In the genomic region with DNA sequence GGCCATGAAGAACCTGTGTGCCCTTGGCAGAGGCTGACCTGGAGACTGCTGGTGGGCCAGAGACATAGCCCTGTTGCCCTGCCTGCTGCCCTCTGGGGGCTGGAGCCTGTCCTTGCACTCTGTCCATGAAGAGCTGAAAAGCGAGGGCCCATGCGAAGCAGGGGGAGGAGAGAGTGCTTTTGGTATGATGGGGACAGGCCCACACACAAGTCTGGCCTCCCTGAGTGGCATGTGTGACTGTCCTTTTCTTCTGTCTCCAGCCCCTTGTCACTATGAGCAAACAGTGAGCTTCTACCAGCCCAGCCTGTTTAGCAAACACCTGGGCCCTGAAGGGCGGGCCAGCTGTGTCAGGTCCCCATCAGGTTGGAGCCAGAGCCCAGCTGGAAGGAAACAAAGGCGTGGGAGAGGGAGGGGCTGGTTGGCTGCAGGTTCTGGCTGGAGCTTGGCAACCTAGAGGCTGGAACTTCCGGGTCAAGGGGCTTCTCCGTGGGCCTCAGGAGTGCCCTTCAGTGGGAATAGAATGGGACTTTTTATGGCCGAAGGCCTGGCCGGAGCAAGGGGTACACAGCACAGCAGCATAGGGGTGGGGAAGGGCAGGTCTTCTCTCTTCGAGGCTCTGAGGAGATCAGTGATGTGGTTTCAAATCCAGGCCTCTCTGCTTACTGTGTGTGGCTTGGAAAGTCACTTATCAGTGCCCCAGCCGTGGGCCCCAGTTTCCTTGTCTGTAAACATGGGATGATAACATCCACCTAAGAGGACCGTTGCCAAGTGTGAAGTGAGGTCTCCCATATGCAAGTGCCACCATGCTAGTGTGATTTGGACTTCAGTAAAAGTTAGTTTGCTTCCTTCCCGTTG, we compare ENCODE assay signal across 8 cellular contexts. TPM values are rescaled to one million over a fixed set of nuclear protein-coding genes. Genes with fewer than 3 reads are reported as not detected.
DNase-seq lines count a peak whose midpoint lies in the region; ATAC-seq and TF ChIP-seq lines count a peak whose summit lies in the region.

No MANE protein-coding gene starts in this region.

- no peaks in the 10 kb centered on the region for H4K20me1 ChIP-seq in SU-DHL-6 (ENCODE audit: low read depth, low read length)

- TF ChIP-seq CTCF in SU-DHL-6 (IDR thresholded peaks at IDR 0.05; ENCODE audit: insufficient read depth, low read length, poor library complexity, severe bottlenecking) (peak; percentile 66), endothelial cell (IDR thresholded peaks at IDR 0.05; ENCODE audit: unreplicated experiment) (peak; percentile 62), nephron (IDR thresholded peaks at IDR 0.05; ENCODE audit: unreplicated experiment in 3 of 3) (peak; percentile 19 to 45 (median 26))

- H3K4me3 Mint-ChIP-seq in endothelial cell (ENCODE audit: unreplicated experiment) = peak overlapping the region; percentile 69
- H3K4me3 Mint-ChIP-seq in nephron = no peak overlapping the region

- no peak overlapping the region for H3K4me3 ChIP-seq in SU-DHL-6 (ENCODE audit: insufficient read depth, low read length, poor library complexity, severe bottlenecking)

- no peak overlapping the region for H2AFZ ChIP-seq in SU-DHL-6 (ENCODE audit: low read depth, low read length, severe bottlenecking)

- no peaks in the 10 kb centered on the region for H3F3A ChIP-seq in SU-DHL-6 (ENCODE audit: insufficient read depth)

- no peaks in the 10 kb centered on the region for H3K79me2 ChIP-seq in SU-DHL-6 (ENCODE audit: insufficient read depth, low read length)

- peak; percentile 64 for TF ChIP-seq RAD21 in Ishikawa (IDR thresholded peaks at IDR 0.05; ENCODE audit: low read depth)

- TF ChIP-seq EP300 in Ishikawa (IDR thresholded peaks at IDR 0.05; ENCODE audit: borderline replicate concordance) = no peak

- no peaks in the 10 kb centered on the region for H3K36me3 ChIP-seq in SU-DHL-6 (ENCODE audit: low read length)

- no peaks in the 10 kb centered on the region for H3K9me2 ChIP-seq in SU-DHL-6 (replicated peaks; ENCODE audit: insufficient read depth, low read length)

- no peaks in the 10 kb centered on the region for H3K9me3 ChIP-seq in SU-DHL-6 (ENCODE audit: insufficient read depth, low read length)

- H3K4me1 Mint-ChIP-seq in endothelial cell (ENCODE audit: unreplicated experiment) (peaks cover 27% of the 10 kb centered on the region), nephron (peaks cover 25% of the 10 kb centered on the region)

- H3K27me3 ChIP-seq in SU-DHL-6 (ENCODE audit: low read length) = no peaks in the 10 kb centered on the region

- no peaks in the 10 kb centered on the region for H3K9me3 Mint-ChIP-seq in endothelial cell (ENCODE audit: unreplicated experiment)
- H3K9me3 Mint-ChIP-seq in nephron = no peaks in the 10 kb centered on the region

- H3K9ac ChIP-seq in SU-DHL-6 (ENCODE audit: low read length) = no peak overlapping the region

- H3K36me3 Mint-ChIP-seq in endothelial cell (ENCODE audit: low read depth, unreplicated experiment) = peaks cover 32% of the 10 kb centered on the region
- H3K36me3 Mint-ChIP-seq in nephron (ENCODE audit: low read depth) = peaks cover 3% of the 10 kb centered on the region

- H3K27ac ChIP-seq in SU-DHL-6 (ENCODE audit: low read depth, low read length) = no peak overlapping the region

- ATAC-seq in GM19035 (IDR thresholded peaks at IDR 0.05; ENCODE audit: unreplicated experiment) = peak; percentile 82
- no peak for ATAC-seq in HG02642 (IDR thresholded peaks at IDR 0.05; ENCODE audit: poor library complexity, unreplicated experiment)
- no peak for ATAC-seq in HG03439 (IDR thresholded peaks at IDR 0.05; ENCODE audit: unreplicated experiment)

- no peak overlapping the region for H3K4me2 ChIP-seq in SU-DHL-6 (ENCODE audit: low read depth, low read length, poor library complexity, severe bottlenecking)

- H3K27me3 Mint-ChIP-seq in endothelial cell (ENCODE audit: unreplicated experiment) (peaks cover 14% of the 10 kb centered on the region), nephron (ENCODE audit: low read depth) (peaks cover 3% of the 10 kb centered on the region)

- H3K27ac Mint-ChIP-seq in endothelial cell (ENCODE audit: unreplicated experiment) = no peak overlapping the region
- no peak overlapping the region for H3K27ac Mint-ChIP-seq in nephron

- peak; percentile 75 for DNase-seq in COR-L47 (lab: John Stamatoyannopoulos, UW)
- DNase-seq in endothelial cell (ENCODE audit: low spot score) = peak; percentile 67

TF ChIP-seq in Ishikawa, 13 proteins besides CTCF, POLR2A, EP300 and RAD21:
- TF ChIP-seq NFIC (IDR thresholded peaks at IDR 0.05) = peak; percentile 54; the same call in 1 of the 2 replicates
- no peak for TF ChIP-seq CREB1 (IDR thresholded peaks at IDR 0.05; ENCODE audit: low read depth)
- TF ChIP-seq, protein P1, sequence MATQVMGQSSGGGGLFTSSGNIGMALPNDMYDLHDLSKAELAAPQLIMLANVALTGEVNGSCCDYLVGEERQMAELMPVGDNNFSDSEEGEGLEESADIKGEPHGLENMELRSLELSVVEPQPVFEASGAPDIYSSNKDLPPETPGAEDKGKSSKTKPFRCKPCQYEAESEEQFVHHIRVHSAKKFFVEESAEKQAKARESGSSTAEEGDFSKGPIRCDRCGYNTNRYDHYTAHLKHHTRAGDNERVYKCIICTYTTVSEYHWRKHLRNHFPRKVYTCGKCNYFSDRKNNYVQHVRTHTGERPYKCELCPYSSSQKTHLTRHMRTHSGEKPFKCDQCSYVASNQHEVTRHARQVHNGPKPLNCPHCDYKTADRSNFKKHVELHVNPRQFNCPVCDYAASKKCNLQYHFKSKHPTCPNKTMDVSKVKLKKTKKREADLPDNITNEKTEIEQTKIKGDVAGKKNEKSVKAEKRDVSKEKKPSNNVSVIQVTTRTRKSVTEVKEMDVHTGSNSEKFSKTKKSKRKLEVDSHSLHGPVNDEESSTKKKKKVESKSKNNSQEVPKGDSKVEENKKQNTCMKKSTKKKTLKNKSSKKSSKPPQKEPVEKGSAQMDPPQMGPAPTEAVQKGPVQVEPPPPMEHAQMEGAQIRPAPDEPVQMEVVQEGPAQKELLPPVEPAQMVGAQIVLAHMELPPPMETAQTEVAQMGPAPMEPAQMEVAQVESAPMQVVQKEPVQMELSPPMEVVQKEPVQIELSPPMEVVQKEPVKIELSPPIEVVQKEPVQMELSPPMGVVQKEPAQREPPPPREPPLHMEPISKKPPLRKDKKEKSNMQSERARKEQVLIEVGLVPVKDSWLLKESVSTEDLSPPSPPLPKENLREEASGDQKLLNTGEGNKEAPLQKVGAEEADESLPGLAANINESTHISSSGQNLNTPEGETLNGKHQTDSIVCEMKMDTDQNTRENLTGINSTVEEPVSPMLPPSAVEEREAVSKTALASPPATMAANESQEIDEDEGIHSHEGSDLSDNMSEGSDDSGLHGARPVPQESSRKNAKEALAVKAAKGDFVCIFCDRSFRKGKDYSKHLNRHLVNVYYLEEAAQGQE (IDR thresholded peaks at IDR 0.05; ENCODE audit: low read depth) = no peak
- TF ChIP-seq ZBTB7A (IDR thresholded peaks at IDR 0.05; ENCODE audit: low read depth) = no peak
- no peak for TF ChIP-seq FOXM1 (IDR thresholded peaks at IDR 0.05; ENCODE audit: borderline replicate concordance, low read depth)
- TF ChIP-seq USF1 (IDR thresholded peaks at IDR 0.05) = no peak
- no peak for TF ChIP-seq CEBPB (IDR thresholded peaks at IDR 0.05)
- TF ChIP-seq EGR1 (IDR thresholded peaks at IDR 0.05) = no peak
- no peak for TF ChIP-seq TAF1 (IDR thresholded peaks at IDR 0.05; ENCODE audit: low read depth)
- peak; percentile 10; the same call in 1 of the 2 replicates for TF ChIP-seq YY1 (IDR thresholded peaks at IDR 0.05; ENCODE audit: low read depth)
- TF ChIP-seq TEAD4 (IDR thresholded peaks at IDR 0.05) = no peak
- TF ChIP-seq TCF12 (IDR thresholded peaks at IDR 0.05; ENCODE audit: low read depth) = peak; percentile 61
- TF ChIP-seq, protein P2, sequence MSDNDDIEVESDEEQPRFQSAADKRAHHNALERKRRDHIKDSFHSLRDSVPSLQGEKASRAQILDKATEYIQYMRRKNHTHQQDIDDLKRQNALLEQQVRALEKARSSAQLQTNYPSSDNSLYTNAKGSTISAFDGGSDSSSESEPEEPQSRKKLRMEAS (IDR thresholded peaks at IDR 0.05) = no peak; the same call in 1 of the 2 replicates

RNA-seq across cellular contexts. Expression of gene QSOX1, which starts 14.3 kb away (rescaled TPM):
- total RNA-seq in endothelial cell (ENCODE audit: unreplicated experiment) = 199 TPM
